In genomic region chr2:96098900-96099590, GRCh38 we compare ENCODE assay signal across 13 cellular contexts. TPM values are rescaled to one million over a fixed set of nuclear protein-coding genes. Genes with fewer than 3 reads are reported as not detected.
DNase-seq lines count a peak whose midpoint lies in the region; TF ChIP-seq lines count a peak whose summit lies in the region.
"Had no signal": no experiment of that assay in that cellular context is flagged by ENCODE, and none has a peak within 500 bp of the region (broad histone marks: within the 10 kb centered on the region; RNA-seq: fewer than 3 reads in every experiment).

No MANE protein-coding gene starts in this region.

- no peak for TF ChIP-seq CTCF in esophagus squamous epithelium (IDR thresholded peaks at IDR 0.05)
- no peak for TF ChIP-seq CTCF in tibial artery (IDR thresholded peaks at IDR 0.05)

- no peaks in the 10 kb centered on the region for H3K9me3 Mint-ChIP-seq in activated T-cell treated with anti-CD3 and anti-CD28 coated beads, Interleukin-2, amount 50 U/mL, for 24 hours

- H2AK5ac ChIP-seq in mesenchymal stem cell (ENCODE audit: low read length, severe bottlenecking) = no peak overlapping the region

- H3K27me3 Mint-ChIP-seq in activated T-cell treated with anti-CD3 and anti-CD28 coated beads, Interleukin-2, amount 50 U/mL, for 24 hours = no peaks in the 10 kb centered on the region

- H2BK12ac ChIP-seq in mesenchymal stem cell (ENCODE audit: low read length in 2 of 2) = no peak overlapping the region

- H3K14ac ChIP-seq in mesenchymal stem cell (ENCODE audit: low read length in 2 of 2) = no peak overlapping the region

- no peak overlapping the region for H2AFZ ChIP-seq in mesenchymal stem cell (ENCODE audit: low read depth, low read length)

- no peak overlapping the region for H2BK15ac ChIP-seq in mesenchymal stem cell (ENCODE audit: low read depth, poor library complexity, severe bottlenecking)

- no peak overlapping the region for H3K27ac Mint-ChIP-seq in activated T-cell treated with anti-CD3 and anti-CD28 coated beads, Interleukin-2, amount 50 U/mL, for 24 hours
- H3K27ac Mint-ChIP-seq: activated CD4-positive, alpha-beta T cell treated with anti-CD3 and anti-CD28 coated beads for 36 hours had no signal

- peak overlapping the region in 1 of 2 experiments; percentile 22 for H3K18ac ChIP-seq in mesenchymal stem cell (ENCODE audit: low read depth in 1 of 2, low read length in 2 of 2)

- H3K4me3 Mint-ChIP-seq in activated T-cell treated with anti-CD3 and anti-CD28 coated beads, Interleukin-2, amount 50 U/mL, for 24 hours = no peak overlapping the region
- H3K4me3 Mint-ChIP-seq: activated CD4-positive, alpha-beta T cell treated with anti-CD3 and anti-CD28 coated beads for 36 hours had no signal

- intact Hi-C loops in esophagus squamous epithelium (cut with DNase I) (no loop called here), tibial artery (cut with DNase I; ENCODE audit: low total_unique reads) (no loop called here)

- H3K4me1 ChIP-seq in esophagus squamous epithelium (peaks cover 0 to 10% (median 0%) of the 10 kb centered on the region in 3 donors), mesenchymal stem cell (ENCODE audit: control insufficient read depth, insufficient read depth, low read depth, low read length) (no peaks in the 10 kb centered on the region), tibial artery (peaks cover 0 to 8% (median 4%) of the 10 kb centered on the region in 4 donors)
- H3K4me1 ChIP-seq: upper lobe of left lung had no signal

- H3K4ac ChIP-seq in mesenchymal stem cell (ENCODE audit: low read depth in 1 of 2, low read length in 2 of 2) = no peak overlapping the region

- no peaks in the 10 kb centered on the region for H3K36me3 Mint-ChIP-seq in activated T-cell treated with anti-CD3 and anti-CD28 coated beads, Interleukin-2, amount 50 U/mL, for 24 hours (ENCODE audit: low read depth)

- H3K4me1 Mint-ChIP-seq in activated T-cell treated with anti-CD3 and anti-CD28 coated beads, Interleukin-2, amount 50 U/mL, for 24 hours (ENCODE audit: low read depth) = no peaks in the 10 kb centered on the region
- H3K4me1 Mint-ChIP-seq: activated CD4-positive, alpha-beta T cell treated with anti-CD3 and anti-CD28 coated beads for 36 hours had no signal

- H3K4me2 ChIP-seq in mesenchymal stem cell (ENCODE audit: low read length, poor library complexity, severe bottlenecking) = no peak overlapping the region

- H4K91ac ChIP-seq in mesenchymal stem cell (ENCODE audit: low read length) = no peak overlapping the region

- 75 to 100% methylated on average over 3 to 4 of the region's 11 CpGs for WGBS in esophagus squamous epithelium, 2 donors
- WGBS in mesenchymal stem cell = 34% methylated on average over 11 of the region's 11 CpGs

- H3K27me3 ChIP-seq in esophagus squamous epithelium = no peaks in the 10 kb centered on the region
- peaks cover 3 to 25% of the 10 kb centered on the region in 2 experiments for H3K27me3 ChIP-seq in mesenchymal stem cell (ENCODE audit: control insufficient read depth in 1 of 2, insufficient read depth in 1 of 2, low read length in 2 of 2)
- H3K27me3 ChIP-seq in tibial artery = no peaks in the 10 kb centered on the region
- H3K27me3 ChIP-seq: upper lobe of left lung had no signal

- H3K27ac ChIP-seq in esophagus squamous epithelium (peak overlapping the region in 3 of 4 donors; percentile 50 to 78 (median 55)), mesenchymal stem cell (ENCODE audit: low read length, poor library complexity, severe bottlenecking) (no peak overlapping the region), tibial artery (peak overlapping the region in 1 of 2 donors; percentile 24)

- no peaks in the 10 kb centered on the region for H3K9me3 ChIP-seq in esophagus squamous epithelium
- H3K9me3 ChIP-seq in mesenchymal stem cell (ENCODE audit: control insufficient read depth, low read length) = no peaks in the 10 kb centered on the region
- no peaks in the 10 kb centered on the region for H3K9me3 ChIP-seq in tibial artery
- H3K9me3 ChIP-seq: upper lobe of left lung had no signal

- no peaks in the 10 kb centered on the region for H3K79me1 ChIP-seq in mesenchymal stem cell (replicated peaks; ENCODE audit: low read length, poor library complexity, severe bottlenecking)

- TF ChIP-seq POLR2A in esophagus squamous epithelium (IDR thresholded peaks at IDR 0.05) = no peak

- H3K9ac ChIP-seq in mesenchymal stem cell (ENCODE audit: low read length) = no peak overlapping the region

- no peak overlapping the region for H3K4me3 ChIP-seq in esophagus squamous epithelium
- H3K4me3 ChIP-seq in mesenchymal stem cell (ENCODE audit: insufficient read depth in 1 of 2, low read depth in 1 of 2, low read length in 2 of 2) = no peak overlapping the region
- no peak overlapping the region for H3K4me3 ChIP-seq in tibial artery
- H3K4me3 ChIP-seq: upper lobe of left lung had no signal

- peak overlapping the region; percentile 61 for H2BK120ac ChIP-seq in mesenchymal stem cell (ENCODE audit: low read depth, low read length)

- no peak overlapping the region for H2BK5ac ChIP-seq in mesenchymal stem cell (ENCODE audit: low read depth, low read length, poor library complexity, severe bottlenecking)

- H3K36me3 ChIP-seq in esophagus squamous epithelium (no peaks in the 10 kb centered on the region), mesenchymal stem cell (ENCODE audit: control insufficient read depth in 1 of 2, insufficient read depth in 2 of 2, low read depth in 1 of 2, low read length in 2 of 2) (no peaks in the 10 kb centered on the region), tibial artery (no peaks in the 10 kb centered on the region)
- H3K36me3 ChIP-seq: upper lobe of left lung had no signal

- H4K8ac ChIP-seq in mesenchymal stem cell (ENCODE audit: low read length) = peak overlapping the region; percentile 55

- DNase-seq in activated T-cell treated with anti-CD3 and anti-CD28 coated beads, Interleukin-2, amount 50 U/mL, for 24 hours = peak; percentile 21
- DNase-seq in activated T-cell treated with anti-CD3 and anti-CD28 coated beads for 4 hours (no peak), esophagus squamous epithelium (lab: John Stamatoyannopoulos, UW) (no peak), mesenchymal stem cell (no peak), tibial artery (peak; percentile 23 to 61), medulla oblongata (ENCODE audit: extremely low spot score) (no peak), COR-L47 (lab: John Stamatoyannopoulos, UW) (no peak)
- no peak for DNase-seq in stimulated activated CD4-positive, alpha-beta T cell treated with anti-CD3 and anti-CD28 coated beads, Interleukin-12 subunit alpha, Interleukin-12 subunit beta, amount 100 ng/mL, for 4 hours
- DNase-seq: activated CD4-positive, alpha-beta T cell treated with anti-CD3 and anti-CD28 coated beads for 36 hours; central memory CD4-positive, alpha-beta T cell had no signal

- H3K23ac ChIP-seq in mesenchymal stem cell (ENCODE audit: low read length in 2 of 2) = no peak overlapping the region

RNA-seq across cellular contexts. Expression of gene ADRA2B, which starts 17.3 kb away (rescaled TPM):
- total RNA-seq in esophagus squamous epithelium = 1 to 10 TPM in 1 of 4 donors, under 1 TPM in 2, not detected in 1; 0.04 to 1.2 (median 0.38) TPM
- not detected for polyA plus RNA-seq in mesenchymal stem cell (2013, experiment 1 of 2)
- polyA plus RNA-seq in mesenchymal stem cell (2013, experiment 2 of 2) = 0.01 TPM
- total RNA-seq: A673, esophagus mucosa had no signal

RNA-seq across cellular contexts. Expression of gene ASTL, which starts 39.3 kb away (rescaled TPM):
- total RNA-seq in esophagus squamous epithelium = under 1 TPM in 2 of 4 donors, not detected in 2; 0.30 to 0.53 TPM
- not detected for polyA plus RNA-seq in mesenchymal stem cell (2013, experiment 1 of 2)
- not detected for polyA plus RNA-seq in mesenchymal stem cell (2013, experiment 2 of 2)
- total RNA-seq: A673 had no signal

RNA-seq across cellular contexts. Expression of gene DUSP2, which starts 46.2 kb away (rescaled TPM):
- 10 to 100 TPM in 1 of 4 donors, 1 to 10 TPM in 3; 1.5 to 10.3 (median 5.6) TPM for total RNA-seq in esophagus squamous epithelium
- polyA plus RNA-seq in mesenchymal stem cell (2013, experiment 1 of 2) = 0.08 TPM
- 0.11 TPM for polyA plus RNA-seq in mesenchymal stem cell (2013, experiment 2 of 2)

Comparison
In these comparisons a context has a peak if more than half of its experiments do, and no peak if none do; other contexts are left out.
1. DNase-seq: peak in activated T-cell treated with anti-CD3 and anti-CD28 coated beads, Interleukin-2, amount 50 U/mL, for 24 hours (single experiment) and tibial artery (2 of 2); none in activated T-cell treated with anti-CD3 and anti-CD28 coated beads for 4 hours (single experiment), esophagus squamous epithelium (single experiment), mesenchymal stem cell (single experiment), stimulated activated CD4-positive, alpha-beta T cell treated with anti-CD3 and anti-CD28 coated beads, Interleukin-12 subunit alpha, Interleukin-12 subunit beta, amount 100 ng/mL, for 4 hours (single experiment), medulla oblongata (single experiment) and COR-L47 (single experiment).